ENCODE assay signal across 8 cellular contexts in genomic region chr12:57631566-57632368, GRCh38. TPM values are rescaled to one million over a fixed set of nuclear protein-coding genes. Genes with fewer than 3 reads are reported as not detected.
DNase-seq lines count a peak whose midpoint lies in the region; ATAC-seq and TF ChIP-seq lines count a peak whose summit lies in the region.

No MANE protein-coding gene starts in this region.

- DNase-seq in GM13976 (ENCODE audit: low spot score) (peak; percentile 33), SK-N-SH (peak; percentile 77), fibroblast of the aortic adventitia (ENCODE audit: low read depth) (peak; percentile 15), trophoblast cell (no peak), cerebellar nuclear complex (lab: John Stamatoyannopoulos, UW) (no peak), mucosa of descending colon (no peak), UCSD-AML1 (lab: John Stamatoyannopoulos, UW; ENCODE audit: unreplicated experiment) (no peak), RPMI8226 (no peak)

- TF ChIP-seq EP300 in SK-N-SH (IDR thresholded peaks at IDR 0.05; ENCODE audit: borderline replicate concordance in 1 of 2, low read depth in 1 of 2, low read length in 1 of 2): no peak

- in situ Hi-C loops in GM13976 (cut with MboI; ENCODE audit: low sequenced_read_pairs, unreplicated experiment): no loop called here

- POLR2A ChIA-PET in SK-N-SH (lab: Yijun Ruan, JAX): no interaction called here

- no peak overlapping the region for H3K23ac ChIP-seq in trophoblast cell (ENCODE audit: low read length)

- H2BK120ac ChIP-seq in trophoblast cell (ENCODE audit: insufficient read depth, low read length, poor library complexity): no peak overlapping the region

- no peak overlapping the region for H2BK5ac ChIP-seq in trophoblast cell (ENCODE audit: low read depth, low read length, poor library complexity)

- no peak overlapping the region for H4K8ac ChIP-seq in trophoblast cell (ENCODE audit: low read depth, low read length)

- H3K4me1 ChIP-seq in SK-N-SH (ENCODE audit: control insufficient read depth in 1 of 2, insufficient read depth in 2 of 2, low read depth in 1 of 2, low read length in 1 of 2) (peaks cover 0 to 2% of the 10 kb centered on the region in 2 experiments; a peak in 1 of 4 replicates), trophoblast cell (ENCODE audit: control insufficient read depth in 1 of 2, insufficient read depth in 2 of 2, low read length in 2 of 2) (peaks cover 4% of the 10 kb centered on the region in 2 experiments), mucosa of descending colon (ENCODE audit: low read depth) (peaks cover 13% of the 10 kb centered on the region)

- H3K36me3 ChIP-seq in SK-N-SH (replicated peaks in 1 of 2; ENCODE audit: control insufficient read depth in 1 of 2, insufficient read depth in 2 of 2, low read length in 1 of 2) (no peaks in the 10 kb centered on the region), trophoblast cell (ENCODE audit: control insufficient read depth in 1 of 2, insufficient read depth in 2 of 2, low read length in 2 of 2) (no peaks in the 10 kb centered on the region), mucosa of descending colon (ENCODE audit: low read depth) (no peaks in the 10 kb centered on the region)

- no peak for TF ChIP-seq RAD21 in SK-N-SH (IDR thresholded peaks at IDR 0.05; ENCODE audit: low read length)

- H3K27me3 ChIP-seq in SK-N-SH (ENCODE audit: insufficient read depth): no peaks in the 10 kb centered on the region
- peaks cover 60% of the 10 kb centered on the region for H3K27me3 ChIP-seq in trophoblast cell (ENCODE audit: insufficient read depth, low read length)

- no peak overlapping the region for H4K12ac ChIP-seq in trophoblast cell (ENCODE audit: low read depth, low read length)

- CTCF ChIA-PET in SK-N-SH (lab: Yijun Ruan, JAX): interaction anchor here (0.9 to 6.8 kb wide), 14 partner anchors 10 to 170 kb away, joined by 3 to 110 read pairs (median 15); partner anchors contain the start of genes ARHGEF25 and PIP4K2C

- H3K9ac ChIP-seq in SK-N-SH: peak overlapping the region; percentile 71
- no peak overlapping the region for H3K9ac ChIP-seq in trophoblast cell (ENCODE audit: low read length)

- H2AK5ac ChIP-seq in trophoblast cell (ENCODE audit: low read length): no peak overlapping the region

- H3K9me3 ChIP-seq in SK-N-SH (no peaks in the 10 kb centered on the region), trophoblast cell (ENCODE audit: insufficient read depth, low read depth, low read length) (peaks cover 24% of the 10 kb centered on the region), mucosa of descending colon (no peaks in the 10 kb centered on the region)

- no peak overlapping the region for H3K4ac ChIP-seq in trophoblast cell (ENCODE audit: low read depth, low read length)

- 15% methylated on average over 29 of the region's 44 CpGs for WGBS in SK-N-SH (ENCODE audit: low lambda C conversion rate)
- WGBS in trophoblast cell (ENCODE audit: extremely low coverage, insufficient coverage, insufficient read length): no CpG with 5 or more reads among the region's 44 CpGs

- no peak overlapping the region for H3K18ac ChIP-seq in trophoblast cell (ENCODE audit: low read length)

- H4K91ac ChIP-seq in trophoblast cell (ENCODE audit: low read depth, low read length): no peak overlapping the region

- H3K14ac ChIP-seq in trophoblast cell (ENCODE audit: low read length): no peak overlapping the region

- TF ChIP-seq CTCF in GM13976 (IDR thresholded peaks at IDR 0.05; ENCODE audit: borderline replicate concordance, control extremely low read depth, extremely low read depth, insufficient read depth, missing control alignments): no peak
- TF ChIP-seq CTCF in SK-N-SH (IDR thresholded peaks at IDR 0.05): no peak
- TF ChIP-seq CTCF in fibroblast of the aortic adventitia (IDR thresholded peaks at IDR 0.05; ENCODE audit: insufficient read depth, low read length): no peak
- TF ChIP-seq CTCF in mucosa of descending colon (IDR thresholded peaks at IDR 0.05): no peak

- H2AFZ ChIP-seq in SK-N-SH (ENCODE audit: low read depth): peak overlapping the region; percentile 97
- no peak overlapping the region for H2AFZ ChIP-seq in trophoblast cell (ENCODE audit: insufficient read depth, low read length, poor library complexity)

- ATAC-seq in mucosa of descending colon: no peak

- H3K79me2 ChIP-seq in SK-N-SH (ENCODE audit: insufficient read depth) (no peaks in the 10 kb centered on the region), trophoblast cell (ENCODE audit: control insufficient read depth, insufficient read depth, low read length, poor library complexity) (peaks cover 2% of the 10 kb centered on the region)

- peaks cover 3% of the 10 kb centered on the region for H3F3A ChIP-seq in SK-N-SH (replicated peaks; ENCODE audit: insufficient read depth)

- H4K20me1 ChIP-seq in SK-N-SH (ENCODE audit: insufficient read depth): no peaks in the 10 kb centered on the region

- no peaks in the 10 kb centered on the region for H3K79me1 ChIP-seq in trophoblast cell (ENCODE audit: low read length)

- H2BK12ac ChIP-seq in trophoblast cell (ENCODE audit: low read length): no peak overlapping the region

- H3K4me2 ChIP-seq in SK-N-SH (peak overlapping the region; percentile 98), trophoblast cell (ENCODE audit: low read length) (peak overlapping the region; percentile 84)

- H3K27ac ChIP-seq in SK-N-SH (ENCODE audit: low read depth in 2 of 2, low read length in 1 of 2): no peak overlapping the region
- no peak overlapping the region for H3K27ac ChIP-seq in trophoblast cell (ENCODE audit: low read depth, low read length)

- H3K4me3 ChIP-seq in SK-N-SH (ENCODE audit: low read depth in 2 of 2, low read length in 1 of 2) (peak overlapping the region; percentile 55 to 85), fibroblast of the aortic adventitia (ENCODE audit: low read depth, low read length) (peak overlapping the region; percentile 69), trophoblast cell (ENCODE audit: low read depth, low read length) (peak overlapping the region; percentile 17), mucosa of descending colon (no peak overlapping the region)

- no peaks in the 10 kb centered on the region for H3K9me2 ChIP-seq in SK-N-SH

- intact Hi-C loops in mucosa of descending colon (cut with DNase I, micrococcal nuclease): no loop called here

TF ChIP-seq in SK-N-SH, 30 proteins besides CTCF, POLR2A, EP300 and RAD21:
- TF ChIP-seq NRF1 (IDR thresholded peaks at IDR 0.05; ENCODE audit: low read depth, low read length) (no peak), GATA2 (CRISPR knock-in tag; IDR thresholded peaks at IDR 0.05) (no peak), EZH2phosphoT487 (IDR thresholded peaks at IDR 0.05; ENCODE audit: borderline replicate concordance, low read depth) (no peak), NFIC (IDR thresholded peaks at IDR 0.05; ENCODE audit: borderline replicate concordance) (no peak), FOXM1 (IDR thresholded peaks at IDR 0.05; ENCODE audit: low read depth) (no peak), ELF1 (IDR thresholded peaks at IDR 0.05) (no peak), SIN3A (IDR thresholded peaks at IDR 0.05; ENCODE audit: borderline replicate concordance, low read depth, low read length) (no peak), GABPA (IDR thresholded peaks at IDR 0.05; ENCODE audit: low read depth) (no peak), MXI1 (IDR thresholded peaks at IDR 0.05; ENCODE audit: low read depth, low read length) (no peak), TEAD4 (IDR thresholded peaks at IDR 0.05; ENCODE audit: borderline replicate concordance, insufficient read depth) (no peak), CHD2 (IDR thresholded peaks at IDR 0.05; ENCODE audit: low read length, partially characterized antibody) (no peak), YY1 (IDR thresholded peaks at IDR 0.05; ENCODE audit: low read depth) (no peak), IRF3 (IDR thresholded peaks at IDR 0.05; ENCODE audit: low read depth, low read length) (no peak)
TF ChIP-seq in SK-N-SH: peak in this region for 0.

RNA-seq across cellular contexts. Expression of gene B4GALNT1, which starts 1.2 kb away (rescaled TPM):
- 5.2 and 5.3 TPM in 2 replicates for polyA plus RNA-seq in SK-N-SH (2012; rRNA removed)
- polyA plus RNA-seq in SK-N-SH (2012; cell fraction: cytosol; rRNA removed): 3.0 and 5.1 TPM in 2 replicates
- 11.1 and 15.0 TPM in 2 replicates for polyA plus RNA-seq in SK-N-SH (2012; cell fraction: nucleus; rRNA removed)
- 1.7 and 6.9 TPM in 2 replicates for total RNA-seq in fibroblast of the aortic adventitia (ENCODE audit: low replicate concordance)
- 0.21 and 0.33 TPM in 2 replicates for polyA plus RNA-seq in trophoblast cell (2013)
- total RNA-seq in mucosa of descending colon: 1 to 10 TPM in 1 of 3 donors, under 1 TPM in 2; 0.64 to 2.2 (median 0.65) TPM

RNA-seq across cellular contexts. Expression of gene ARHGEF25, which starts 20.5 kb away (rescaled TPM):
- polyA plus RNA-seq in SK-N-SH (2012; rRNA removed): 48.1 and 51.6 TPM in 2 replicates
- polyA plus RNA-seq in SK-N-SH (2012; cell fraction: cytosol; rRNA removed): 39.3 and 41.6 TPM in 2 replicates
- polyA plus RNA-seq in SK-N-SH (2012; cell fraction: nucleus; rRNA removed): 220 and 239 TPM in 2 replicates
- total RNA-seq in fibroblast of the aortic adventitia (ENCODE audit: low replicate concordance) (18.3 and 64.5 TPM in 2 replicates), mucosa of descending colon (100 to 1,000 TPM in 1 of 3 donors, 10 to 100 TPM in 1, 1 to 10 TPM in 1; 5.0 to 129 (median 11.0) TPM)
- polyA plus RNA-seq in trophoblast cell (2013): 2.3 and 2.6 TPM in 2 replicates

RNA-seq across cellular contexts. Expression of gene DTX3, which starts 27.1 kb away (rescaled TPM):
- polyA plus RNA-seq in SK-N-SH (2012; rRNA removed): 61.2 and 62.6 TPM in 2 replicates
- polyA plus RNA-seq in SK-N-SH (2012; cell fraction: cytosol; rRNA removed): 21.8 and 33.1 TPM in 2 replicates
- 312 and 331 TPM in 2 replicates for polyA plus RNA-seq in SK-N-SH (2012; cell fraction: nucleus; rRNA removed)
- total RNA-seq in fibroblast of the aortic adventitia (ENCODE audit: low replicate concordance) (10.5 and 16.9 TPM in 2 replicates), mucosa of descending colon (10 to 100 TPM in 1 of 3 donors, 1 to 10 TPM in 2; 4.3 to 65.5 (median 7.0) TPM)
- 13.0 and 13.2 TPM in 2 replicates for polyA plus RNA-seq in trophoblast cell (2013)

RNA-seq across cellular contexts. Expression of gene PIP4K2C, which starts 40.8 kb away (rescaled TPM):
- 34.2 and 40.1 TPM in 2 replicates for polyA plus RNA-seq in SK-N-SH (2012; rRNA removed)
- polyA plus RNA-seq in SK-N-SH (2012; cell fraction: cytosol; rRNA removed): 35.5 and 40.3 TPM in 2 replicates
- 25.2 and 35.0 TPM in 2 replicates for polyA plus RNA-seq in SK-N-SH (2012; cell fraction: nucleus; rRNA removed)
- total RNA-seq in fibroblast of the aortic adventitia (ENCODE audit: low replicate concordance) (12.4 and 19.4 TPM in 2 replicates), mucosa of descending colon (10 to 100 TPM; 39.0 to 55.5 (median 54.2) TPM)
- 31.5 and 32.2 TPM in 2 replicates for polyA plus RNA-seq in trophoblast cell (2013)

Comparison
In these comparisons a context has a peak if more than half of its experiments do, and no peak if none do; other contexts are left out.
1. DNase-seq: peak in GM13976 (single experiment), SK-N-SH (single experiment) and fibroblast of the aortic adventitia (single experiment); none in trophoblast cell (0 of 2), cerebellar nuclear complex (0 of 2), mucosa of descending colon (0 of 3), UCSD-AML1 (single experiment) and RPMI8226 (single experiment).